In genomic region chr4:153345011-153345981, GRCh38 we compare ENCODE assay signal across 8 cellular contexts. TPM values are rescaled to one million over a fixed set of nuclear protein-coding genes. Genes with fewer than 3 reads are reported as not detected.
DNase-seq lines count a peak whose midpoint lies in the region; ATAC-seq, FAIRE-seq and TF ChIP-seq lines count a peak whose summit lies in the region.

No MANE protein-coding gene starts in this region.

- no peaks in the 10 kb centered on the region for H3K36me3 ChIP-seq in GM12878 (ENCODE audit: control insufficient read depth in 2 of 2, insufficient read depth in 2 of 2, low read length in 1 of 2)

- TF ChIP-seq CTCF in H9 (conservative IDR thresholded peaks at IDR 0.05) (no peak), GM12878 (IDR thresholded peaks at IDR 0.05 in 2 of 3, conservative IDR thresholded peaks at IDR 0.05 in 1 of 3; ENCODE audit: control insufficient read depth in 2 of 3, extremely low read depth in 1 of 3, insufficient read depth in 1 of 3, low read depth in 3 of 3, low read length in 3 of 3) (0 out of 6 replicates have a peak, but pooled peaks of 1 of the 3 experiments have one; percentile 20)

- H3K4me1 ChIP-seq in H9 (ENCODE audit: insufficient read depth, low read length), result peaks cover 2% of the 10 kb centered on the region; the same call in 1 of the 2 replicates
- peaks cover 22% of the 10 kb centered on the region; the same call in 1 of the 2 replicates for H3K4me1 ChIP-seq in GM12878 (ENCODE audit: control insufficient read depth, insufficient read depth, low read length)

- H3K18ac ChIP-seq in H9 (ENCODE audit: insufficient read length, low read depth, low read length), result peak overlapping the region; percentile 84

- no peak overlapping the region for H3K56ac ChIP-seq in H9 (ENCODE audit: insufficient read length, low read depth, low read length)

- peak overlapping the region; percentile 91 for H3K14ac ChIP-seq in H9 (ENCODE audit: insufficient read depth, low read length)

- no peak overlapping the region for H2BK5ac ChIP-seq in H9 (ENCODE audit: insufficient read length, low read length)

- peaks cover 10% of the 10 kb centered on the region for H3K23me2 ChIP-seq in H9 (ENCODE audit: insufficient read length, low read depth, low read length, poor library complexity, severe bottlenecking)

- H3K4me1 Mint-ChIP-seq in H9 (peaks cover 29 to 37% of the 10 kb centered on the region in 2 experiments), T-cell (peaks cover 9 to 35% (median 17%) of the 10 kb centered on the region in 3 donors)

- H3K4me3 Mint-ChIP-seq in H9 (peak overlapping the region; percentile 83 to 88), T-cell (peak overlapping the region; percentile 84 to 95 (median 92))

- ATAC-seq in T-cell (replicated peaks in 1 of 4) (peak; percentile 48 to 61 (median 50)), GM12878 (peak; percentile 59)

- peak overlapping the region; percentile 70 for H4K91ac ChIP-seq in H9 (ENCODE audit: insufficient read length, low read depth, low read length)

- RAD21 ChIA-PET in GM12878 (lab: Charles Lee; ENCODE audit: unreplicated experiment), result interaction anchor here (0.5 to 8.4 kb wide), 33 partner anchors 10 to 405 kb away, joined by 3 to 77 read pairs (median 3); partner anchors contain the start of gene TMEM131L

- no peak overlapping the region; the same call in 1 of the 2 replicates for H3K4ac ChIP-seq in H9 (ENCODE audit: low read depth, low read length)

- no peaks in the 10 kb centered on the region for H4K20me1 ChIP-seq in H9 (ENCODE audit: control insufficient read depth, insufficient read depth, insufficient read length)
- no peaks in the 10 kb centered on the region; the same call in 1 of the 2 replicates for H4K20me1 ChIP-seq in GM12878 (ENCODE audit: control insufficient read depth, insufficient read depth)

- H2AK5ac ChIP-seq in H9 (ENCODE audit: insufficient read length, low read length), result no peak overlapping the region

- DNase-seq in GM04504 (ENCODE audit: low read depth) (peak; percentile 32), H9 (peak; percentile 60), M059J (ENCODE audit: low read depth) (peak; percentile 72), T-cell (peak; percentile 17 to 60 (median 38)), GM12878 (ENCODE audit: low read depth, low spot score) (no peak), iPS-NIHi7 (ENCODE audit: extremely low spot score) (peak; percentile 51), SHP77 treated with DMSO at 0.1 percent for 48 hours (lab: John Stamatoyannopoulos, UW) (no peak)
- DNase-seq in stimulated activated CD4-positive, alpha-beta T cell treated with anti-CD3 and anti-CD28 coated beads, Interleukin-15, amount 100 ng/mL, for 24 hours, result peak; percentile 77

- H3K9me3 Mint-ChIP-seq in H9, result no peaks in the 10 kb centered on the region
- no peaks in the 10 kb centered on the region for H3K9me3 Mint-ChIP-seq in T-cell

- POLR2A ChIA-PET in T-cell (lab: Charles Lee) (interaction anchor here (0.5 to 0.6 kb wide), 3 partner anchors 81 to 559 kb away, joined by 3 to 6 read pairs (median 3); no protein-coding TSS in a partner anchor), GM12878 (lab: Charles Lee) (interaction anchor here (0.6 to 1.5 kb wide), 5 partner anchors 85 to 179 kb away, joined by 3 to 5 read pairs (median 4); partner anchors contain the start of gene TMEM131L)

- in situ Hi-C loops in GM12878 (cut with MboI), result loop anchor here (5.0 to 10.0 kb wide), 3 partner anchors 227 to 400 kb away; no protein-coding TSS in a partner anchor

- H2BK20ac ChIP-seq in H9 (ENCODE audit: low read depth, low read length, poor library complexity, severe bottlenecking), result no peak overlapping the region

- H3K36me3 Mint-ChIP-seq in H9 (ENCODE audit: insufficient read depth in 1 of 3, low read depth in 3 of 3) (peaks cover 3 to 4% (median 4%) of the 10 kb centered on the region in 3 experiments; a peak in 4 of 7 replicates), T-cell (no peaks in the 10 kb centered on the region)

- CTCF ChIA-PET in T-cell (lab: Charles Lee), result interaction anchor here (0.6 to 4.3 kb wide), 13 partner anchors 13 to 298 kb away, joined by 3 to 57 read pairs (median 4); no protein-coding TSS in a partner anchor
- CTCF ChIA-PET in GM12878 (lab: Yijun Ruan, JAX), result interaction anchor here (0.6 to 10.4 kb wide), 38 partner anchors 9 to 1162 kb away, joined by 3 to 142 read pairs (median 4); partner anchors contain the start of gene TMEM131L

- H3K27me3 ChIP-seq in H9 (ENCODE audit: insufficient read depth, low read length), result no peaks in the 10 kb centered on the region
- no peaks in the 10 kb centered on the region for H3K27me3 ChIP-seq in GM12878 (replicated peaks in 1 of 2; ENCODE audit: control insufficient read depth in 2 of 2, insufficient read depth in 2 of 2, low read length in 1 of 2)

- H2BK120ac ChIP-seq in H9 (ENCODE audit: low read depth, low read length, poor library complexity, severe bottlenecking), result no peak overlapping the region

- H3K9ac ChIP-seq in H9 (ENCODE audit: extremely low read depth, insufficient read length, low read length) (peak overlapping the region; percentile 87), GM12878 (ENCODE audit: control insufficient read depth, insufficient read depth, low read length) (peak overlapping the region; percentile 77)

- no peak overlapping the region for H4K5ac ChIP-seq in H9 (ENCODE audit: insufficient read length, low read depth, low read length)

- H3K23ac ChIP-seq in H9 (ENCODE audit: insufficient read length, low read depth, low read length), result no peak overlapping the region

- SMC1A ChIA-PET in GM12878 (lab: Charles Lee; ENCODE audit: uncharacterized antibody, unreplicated experiment), result interaction anchor here (0.7 to 7.9 kb wide), 43 partner anchors 8 to 1162 kb away, joined by 3 to 97 read pairs (median 5); no protein-coding TSS in a partner anchor

- no CpG with 5 or more reads among the region's 44 CpGs for WGBS in H9 (ENCODE audit: extremely low coverage, insufficient read length, low lambda C conversion rate)
- WGBS in GM12878 (ENCODE audit: insufficient coverage, insufficient replicate concordance, low lambda C conversion rate, missing lambda C conversion rate), result under 1% methylated on average over 44 of the region's 44 CpGs

- no peak overlapping the region for H3T11ph ChIP-seq in H9 (ENCODE audit: low read length)

- H3K4me2 ChIP-seq in H9 (ENCODE audit: insufficient read depth, insufficient read length, low read length), result peak overlapping the region; percentile 90
- H3K4me2 ChIP-seq in GM12878 (ENCODE audit: control insufficient read depth, insufficient read depth), result peak overlapping the region; percentile 49

- TSS peak; percentile 73 for BruUV-seq in GM12878 (replicated peaks; lab: Mats Ljungman, UMichigan)

- H4K8ac ChIP-seq in H9 (replicated peaks; ENCODE audit: insufficient read length, low read depth, low read length), result no peak overlapping the region

- intact Hi-C loops in GM12878 (cut with micrococcal nuclease; ENCODE audit: unreplicated experiment), result loop anchor here (1.0 to 5.0 kb wide), 2 partner anchors 88 to 142 kb away; no protein-coding TSS in a partner anchor

- no peak for TF ChIP-seq EP300 in GM12878 (IDR thresholded peaks at IDR 0.05; ENCODE audit: borderline replicate concordance in 1 of 2, control insufficient read depth in 1 of 2, low read depth in 2 of 2, low read length in 2 of 2)

- H3K27ac ChIP-seq in H9 (ENCODE audit: insufficient read length, low read depth, low read length), result no peak overlapping the region
- H3K27ac ChIP-seq in GM12878 (ENCODE audit: control insufficient read depth, insufficient read depth), result peak overlapping the region; percentile 76

- TF ChIP-seq RAD21 in GM12878 (IDR thresholded peaks at IDR 0.05; ENCODE audit: insufficient read depth, low read depth, low read length), result no peak

- H3K79me2 ChIP-seq in H9 (ENCODE audit: insufficient read depth, low read length) (peaks cover 10% of the 10 kb centered on the region; the same call in 1 of the 2 replicates), GM12878 (ENCODE audit: control insufficient read depth, insufficient read depth, low read length) (peaks cover 48% of the 10 kb centered on the region)

- no peak for TF ChIP-seq POLR2A in GM12878 (IDR thresholded peaks at IDR 0.05; ENCODE audit: low read depth, low read length)

- peaks cover 3% of the 10 kb centered on the region; the same call in 1 of the 2 replicates for H3K27me3 Mint-ChIP-seq in H9 (ENCODE audit: low read depth)
- peaks cover 0 to 5% of the 10 kb centered on the region in 2 donors for H3K27me3 Mint-ChIP-seq in T-cell

- peak overlapping the region; percentile 49 to 97 (median 94); a peak in 6 of 7 replicates for H3K27ac Mint-ChIP-seq in H9
- peak overlapping the region; percentile 49 to 50 for H3K27ac Mint-ChIP-seq in T-cell

- no peak overlapping the region for H2BK15ac ChIP-seq in H9 (ENCODE audit: low read depth, low read length)

- H3K79me1 ChIP-seq in H9 (ENCODE audit: insufficient read depth, low read depth, low read length, poor library complexity, severe bottlenecking), result peaks cover 5% of the 10 kb centered on the region

- H3K4me3 ChIP-seq in GM12878, result peak overlapping the region; percentile 93

- H3K9me3 ChIP-seq in H9 (ENCODE audit: control insufficient read depth, low read depth, low read length) (no peaks in the 10 kb centered on the region), GM12878 (replicated peaks; ENCODE audit: control insufficient read depth, insufficient read depth, low read length) (no peaks in the 10 kb centered on the region; the same call in 2 of the 3 replicates)

- no peak overlapping the region for H2AFZ ChIP-seq in H9 (ENCODE audit: low read length)
- peak overlapping the region; percentile 88 for H2AFZ ChIP-seq in GM12878 (ENCODE audit: control insufficient read depth, low read depth, low read length)

- no peak for FAIRE-seq in GM12878 (lab: Jason Lieb, UNC)

- no peak overlapping the region for H2BK12ac ChIP-seq in H9 (ENCODE audit: insufficient read length, low read depth, low read length)

RNA-seq across cellular contexts. Expression of gene MND1, which starts 0.8 kb away (rescaled TPM):
- total RNA-seq in H9 (2021) (20.5 and 21.0 TPM in 2 replicates), T-cell (1 to 10 TPM in 1 of 5 donors, under 1 TPM in 2, not detected in 2; 0.53 to 1.1 (median 0.70) TPM), GM12878 (2014; rRNA removed) (20.2 and 27.0 TPM in 2 replicates), GM12878 (2014; rRNA removed; fragmentation: Illumina TruSeq; extraction: Trizol) (43.7 and 44.9 TPM in 2 replicates), GM12878 (2021) (20.3 TPM in 2 replicates)
- 9.2 and 18.4 TPM in 2 replicates for total RNA-seq in M059J (2014; rRNA removed; shearing (Covaris generic))
- total RNA-seq in GM12878 (2013; cell fraction: nucleolus; rRNA removed), result 7.6 and 10.6 TPM in 2 replicates
- 16.4 TPM for polyA plus RNA-seq in GM12878 (2011; ENCODE audit: low read depth)
- polyA plus RNA-seq in GM12878 (2011; rRNA removed) (17.7 and 40.3 TPM in 2 replicates), GM12878 (2014; fragmentation: Illumina TruSeq; extraction: Trizol) (55.9 and 68.8 TPM in 2 replicates), GM12878 (2014; fragmentation: Nextera tagmentation; extraction: Ambion mirVana) (10 to 100 TPM; 51.0 to 55.0 TPM), GM12878 (2014; rRNA removed) (25.8 and 31.5 TPM in 2 replicates), GM12878 (2016; fragmentation: Nextera tagmentation; extraction: Ambion mirVana) (10 to 100 TPM; 49.7 to 58.1 TPM)
- 3.2 and 3.9 TPM in 2 replicates for polyA plus RNA-seq in GM12878 (2011; cell fraction: cytosol; rRNA removed)
- polyA plus RNA-seq in GM12878 (2011; cell fraction: nucleus; rRNA removed), result 3.8 and 6.1 TPM in 2 replicates
- polyA plus RNA-seq in GM12878 (2012), result 16.7 and 22.2 TPM in 2 replicates
- polyA minus RNA-seq in GM12878 (2011; rRNA and poly(A)+ RNA removed), result 3.8 and 7.8 TPM in 2 replicates
- polyA minus RNA-seq in GM12878 (2011; cell fraction: cytosol; rRNA and poly(A)+ RNA removed), result 6.4 and 7.2 TPM in 2 replicates
- 1.1 and 5.4 TPM in 2 replicates for polyA minus RNA-seq in GM12878 (2011; cell fraction: nucleus; rRNA and poly(A)+ RNA removed)

Comparison
In these comparisons a context has a peak if more than half of its experiments do, and no peak if none do; other contexts are left out.
1. DNase-seq: peak in GM04504 (single experiment), H9 (single experiment), M059J (single experiment), T-cell (34 of 34), iPS-NIHi7 (single experiment) and stimulated activated CD4-positive, alpha-beta T cell treated with anti-CD3 and anti-CD28 coated beads, Interleukin-15, amount 100 ng/mL, for 24 hours (single experiment); none in GM12878 (single experiment) and SHP77 treated with DMSO at 0.1 percent for 48 hours (single experiment).